ENCODE assay signal across 16 cellular contexts in genomic region chr14:20388159-20388558, GRCh38. TPM values are rescaled to one million over a fixed set of nuclear protein-coding genes. Genes with fewer than 3 reads are reported as not detected.
DNase-seq lines count a peak whose midpoint lies in the region; ATAC-seq and TF ChIP-seq lines count a peak whose summit lies in the region.
"Had no signal": no experiment of that assay in that cellular context is flagged by ENCODE, and none has a peak within 500 bp of the region (broad histone marks: within the 10 kb centered on the region; RNA-seq: fewer than 3 reads in every experiment).

No MANE protein-coding gene starts in this region.

- H3K27ac ChIP-seq in HL-60 (replicated peaks), result peak overlapping the region; percentile 45; the same call in 1 of the 2 replicates
- H3K27ac ChIP-seq: Peyer's patch had no signal

- H3K27ac Mint-ChIP-seq in T-helper 17 cell, result peak overlapping the region; percentile 72
- H3K27ac Mint-ChIP-seq in dendritic cell treated with granulocyte-macrophage colony-stimulating factor and Interleukin-4, amounts not matched to agents 40 ng/mL and 50 ng/mL, for 4 days, result peak overlapping the region; percentile 86
- H3K27ac Mint-ChIP-seq in stimulated activated effector memory CD8-positive, alpha-beta T cell treated with anti-CD3 and anti-CD28 coated beads, Interleukin-12 subunit alpha, Interleukin-12 subunit beta, amount 100 ng/mL, for 72 hours, result peak overlapping the region; percentile 88

- H3K27me3 ChIP-seq in HL-60 (ENCODE audit: insufficient read depth, poor library complexity, severe bottlenecking), result no peaks in the 10 kb centered on the region
- H3K27me3 ChIP-seq: MG63, Peyer's patch had no signal

- DNase-seq in HL-60 (ENCODE audit: low read depth in 1 of 2, low spot score in 1 of 2) (no peak), T-helper 17 cell (no peak)
- no peak for DNase-seq in stimulated activated effector memory CD8-positive, alpha-beta T cell treated with anti-CD3 and anti-CD28 coated beads, Interleukin-12 subunit alpha, Interleukin-12 subunit beta, amount 100 ng/mL, for 72 hours (ENCODE audit: low spot score in 2 of 2)
- DNase-seq: CD8-positive, alpha-beta memory T cell; MG63; NCI-H1092 treated with DMSO at 0.1 percent for 48 hours; NCI-H1694 treated with DMSO at 0.1 percent for 48 hours; NCI-H446; Peyer's patch; SHP77 had no signal

- H3K4me1 Mint-ChIP-seq in T-helper 17 cell, result peaks cover 2% of the 10 kb centered on the region
- peaks cover 23% of the 10 kb centered on the region for H3K4me1 Mint-ChIP-seq in dendritic cell treated with granulocyte-macrophage colony-stimulating factor and Interleukin-4, amounts not matched to agents 40 ng/mL and 50 ng/mL, for 4 days (ENCODE audit: low read depth)
- H3K4me1 Mint-ChIP-seq in stimulated activated effector memory CD8-positive, alpha-beta T cell treated with anti-CD3 and anti-CD28 coated beads, Interleukin-12 subunit alpha, Interleukin-12 subunit beta, amount 100 ng/mL, for 72 hours, result no peaks in the 10 kb centered on the region

- no peak overlapping the region for H3K4me3 Mint-ChIP-seq in T-helper 17 cell
- no peak overlapping the region for H3K4me3 Mint-ChIP-seq in dendritic cell treated with granulocyte-macrophage colony-stimulating factor and Interleukin-4, amounts not matched to agents 40 ng/mL and 50 ng/mL, for 4 days
- H3K4me3 Mint-ChIP-seq in stimulated activated effector memory CD8-positive, alpha-beta T cell treated with anti-CD3 and anti-CD28 coated beads, Interleukin-12 subunit alpha, Interleukin-12 subunit beta, amount 100 ng/mL, for 72 hours, result no peak overlapping the region
- H3K4me3 Mint-ChIP-seq: CD8-positive, alpha-beta memory T cell had no signal

- peaks cover 12% of the 10 kb centered on the region for H3K36me3 Mint-ChIP-seq in T-helper 17 cell (ENCODE audit: low read depth)
- H3K36me3 Mint-ChIP-seq in dendritic cell treated with granulocyte-macrophage colony-stimulating factor and Interleukin-4, amounts not matched to agents 40 ng/mL and 50 ng/mL, for 4 days (ENCODE audit: low read depth), result peaks cover 98% of the 10 kb centered on the region
- H3K36me3 Mint-ChIP-seq in stimulated activated effector memory CD8-positive, alpha-beta T cell treated with anti-CD3 and anti-CD28 coated beads, Interleukin-12 subunit alpha, Interleukin-12 subunit beta, amount 100 ng/mL, for 72 hours, result peaks cover 100% of the 10 kb centered on the region

- no peaks in the 10 kb centered on the region for H3K27me3 Mint-ChIP-seq in T-helper 17 cell
- H3K27me3 Mint-ChIP-seq in dendritic cell treated with granulocyte-macrophage colony-stimulating factor and Interleukin-4, amounts not matched to agents 40 ng/mL and 50 ng/mL, for 4 days, result no peaks in the 10 kb centered on the region
- H3K27me3 Mint-ChIP-seq: CD8-positive, alpha-beta memory T cell had no signal

- intact Hi-C loops in dendritic cell treated with granulocyte-macrophage colony-stimulating factor and Interleukin-4, amounts not matched to agents 40 ng/mL and 50 ng/mL, for 4 days (cut with micrococcal nuclease), result no loop called here

- ATAC-seq in T-helper 17 cell (no peak), GM19397 (IDR thresholded peaks at IDR 0.05; ENCODE audit: unreplicated experiment) (no peak), GM19351 (IDR thresholded peaks at IDR 0.05; ENCODE audit: unreplicated experiment) (no peak), GM19463 (IDR thresholded peaks at IDR 0.05; ENCODE audit: unreplicated experiment) (no peak)
- ATAC-seq in stimulated activated effector memory CD8-positive, alpha-beta T cell treated with anti-CD3 and anti-CD28 coated beads, Interleukin-12 subunit alpha, Interleukin-12 subunit beta, amount 100 ng/mL, for 72 hours, result no peak
- ATAC-seq: HCT116, HepG2 had no signal

- no peak for TF ChIP-seq CTCF in HL-60 (IDR thresholded peaks at IDR 0.05; ENCODE audit: insufficient read depth, low read length)

- H3K9me3 ChIP-seq in T-helper 17 cell (ENCODE audit: control insufficient read depth, low read length, poor library complexity, severe bottlenecking), result no peaks in the 10 kb centered on the region
- H3K9me3 ChIP-seq: MG63, Peyer's patch had no signal

- no peak overlapping the region for H3K4me3 ChIP-seq in HL-60 (replicated peaks; ENCODE audit: insufficient read depth, low read length)
- H3K4me3 ChIP-seq: MG63, Peyer's patch had no signal

- H3K9me3 Mint-ChIP-seq in dendritic cell treated with granulocyte-macrophage colony-stimulating factor and Interleukin-4, amounts not matched to agents 40 ng/mL and 50 ng/mL, for 4 days, result peaks cover 7% of the 10 kb centered on the region
- no peaks in the 10 kb centered on the region for H3K9me3 Mint-ChIP-seq in stimulated activated effector memory CD8-positive, alpha-beta T cell treated with anti-CD3 and anti-CD28 coated beads, Interleukin-12 subunit alpha, Interleukin-12 subunit beta, amount 100 ng/mL, for 72 hours
- H3K9me3 Mint-ChIP-seq: CD8-positive, alpha-beta memory T cell had no signal

RNA-seq across cellular contexts. Expression of gene TEP1, which starts 25.1 kb away (rescaled TPM):
- 10 to 100 TPM; 36.9 to 43.9 TPM for total RNA-seq in T-helper 17 cell

RNA-seq across cellular contexts. Expression of gene PARP2, which starts 44.7 kb away (rescaled TPM):
- 10 to 100 TPM; 18.1 to 22.3 TPM for total RNA-seq in T-helper 17 cell

RNA-seq across cellular contexts. Expression of gene KLHL33, which starts 47.8 kb away (rescaled TPM):
- under 1 TPM; 0.39 to 0.47 TPM for total RNA-seq in T-helper 17 cell
- total RNA-seq: HepG2 had no signal

RNA-seq across cellular contexts. Expression of gene CCNB1IP1, which starts 55.1 kb away (rescaled TPM):
- total RNA-seq in T-helper 17 cell, result 10 to 100 TPM; 20.2 to 26.3 TPM
